Comparison of ENCODE assay signal across 27 cellular contexts in genomic region chr1:48248356-48248755, GRCh38. TPM values are rescaled to one million over a fixed set of nuclear protein-coding genes. Genes with fewer than 3 reads are reported as not detected.
"Had no signal": no experiment of that assay in that cellular context is flagged by ENCODE, and none has a peak within 500 bp of the region (broad histone marks: within the 10 kb centered on the region; RNA-seq: fewer than 3 reads in every experiment).

No MANE protein-coding gene starts in this region.

- H3K27ac ChIP-seq: KMS-11, SJCRH30 had no signal

- H3K4me1 ChIP-seq: SJCRH30 had no signal

- H3K9ac ChIP-seq: KMS-11 had no signal

- H3K4me2 ChIP-seq: KMS-11 had no signal

- FAIRE-seq: K562 had no signal

- ATAC-seq: K562, Panc1, PC-3, Right ventricle myocardium inferior, SK-N-SH treated with all-trans-retinoic acid at 6 μM for 48 hours had no signal

- DNase-seq: Kasumi-1, MM.1S, NCI-H1092 treated with DMSO at 0.1 percent for 48 hours, NCI-H1436, NCI-H187, NCI-H2029, NCI-H2081 treated with DMSO at 0.1 percent for 48 hours, NCI-H2171, NCI-H226, NCI-H446, NCI-H510A, NCI-H524 treated with DMSO at 0.1 percent for 48 hours, NCI-H69, NCI-H774, PC-3, SHP77 treated with DMSO at 0.1 percent for 48 hours, SJCRH30 had no signal

- H3K36me3 ChIP-seq: SJCRH30 had no signal

- H3K27me3 ChIP-seq: SJCRH30 had no signal

- H3K9me3 ChIP-seq: SJCRH30 had no signal

- H3K4me3 ChIP-seq: K562, SJCRH30 had no signal

RNA-seq across cellular contexts. Expression of gene SLC5A9, which starts 25.8 kb away (rescaled TPM):
- total RNA-seq: HT1080, K562, M059J, OCI-LY7, PC-3, RPMI7951, SJCRH30 had no signal
- polyA plus RNA-seq: IgD-negative memory B cell, K562 had no signal
